ENCODE assay signal across 13 cellular contexts in the genomic region with DNA sequence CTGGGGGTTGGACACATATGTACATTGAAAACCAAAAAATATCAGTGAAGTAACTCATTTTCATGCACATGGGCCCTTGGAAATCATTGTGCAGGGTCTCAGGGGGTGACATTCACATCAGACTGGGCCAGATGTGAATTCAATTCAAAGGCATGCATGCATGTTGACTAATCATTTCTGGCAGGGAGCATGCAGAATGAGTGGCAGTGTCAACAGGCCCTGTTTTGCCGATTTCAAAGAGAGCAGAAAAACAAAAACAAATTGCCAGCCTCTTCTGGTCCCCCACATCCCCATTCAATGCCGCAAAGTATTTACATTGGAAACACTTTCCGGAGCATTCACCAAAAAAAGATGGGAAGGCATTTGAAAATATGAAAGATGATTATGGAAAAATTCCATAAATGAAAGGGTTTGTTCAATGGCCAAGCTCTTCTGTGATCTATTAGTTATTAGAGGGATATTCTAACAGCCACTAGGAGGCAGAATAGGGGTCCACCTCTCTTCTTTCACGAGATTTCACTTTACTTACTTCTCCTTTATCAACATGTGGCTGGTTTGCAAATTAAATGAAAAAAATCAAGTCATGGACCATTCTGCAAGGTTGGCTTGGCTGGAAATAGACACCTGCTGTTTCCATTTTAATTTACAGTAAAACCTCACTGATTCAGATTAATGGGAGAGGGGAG.
DNase-seq lines count a peak whose midpoint lies in the region; TF ChIP-seq lines count a peak whose summit lies in the region.
"Had no signal": no experiment of that assay in that cellular context is flagged by ENCODE, and none has a peak within 500 bp of the region (broad histone marks: within the 10 kb centered on the region; RNA-seq: fewer than 3 reads in every experiment).

No MANE protein-coding gene starts in this region.

- H3K4me3 ChIP-seq in GM12865 (ENCODE audit: low read depth, low read length) (no peak overlapping the region), Karpas-422 (ENCODE audit: low read length) (no peak overlapping the region), neural progenitor cell (no peak overlapping the region), HAP-1 (no peak overlapping the region)
- H3K4me3 ChIP-seq: PC-9, thoracic aorta had no signal

- no peak overlapping the region for H3K27ac Mint-ChIP-seq in chondrocyte (ENCODE audit: unreplicated experiment)
- H3K27ac Mint-ChIP-seq in neural progenitor cell = no peak overlapping the region
- H3K27ac Mint-ChIP-seq: activated CD8-positive, alpha-beta T cell treated with anti-CD3 and anti-CD28 coated beads for 36 hours; naive thymus-derived CD8-positive, alpha-beta T cell had no signal

- H3K27me3 ChIP-seq in Karpas-422 (ENCODE audit: low read length) (no peaks in the 10 kb centered on the region), neural progenitor cell (no peaks in the 10 kb centered on the region), HAP-1 (ENCODE audit: low read depth) (no peaks in the 10 kb centered on the region)

- H3K27me3 Mint-ChIP-seq in chondrocyte (ENCODE audit: low read depth) = peaks cover 7% of the 10 kb centered on the region
- H3K27me3 Mint-ChIP-seq in neural progenitor cell (ENCODE audit: insufficient read depth, low read depth) = peaks cover 4% of the 10 kb centered on the region
- H3K27me3 Mint-ChIP-seq: activated CD8-positive, alpha-beta T cell treated with anti-CD3 and anti-CD28 coated beads for 36 hours; naive thymus-derived CD8-positive, alpha-beta T cell had no signal

- H3K9me3 ChIP-seq in Karpas-422 (ENCODE audit: low read length) = no peaks in the 10 kb centered on the region
- no peaks in the 10 kb centered on the region for H3K9me3 ChIP-seq in neural progenitor cell (ENCODE audit: low read depth)
- no peaks in the 10 kb centered on the region for H3K9me3 ChIP-seq in HAP-1
- H3K9me3 ChIP-seq: thoracic aorta had no signal

- no peaks in the 10 kb centered on the region for H3K9me2 ChIP-seq in Karpas-422 (replicated peaks; ENCODE audit: insufficient read depth, low read length)

- in situ Hi-C loops in HAP-1 (cut with MboI; ENCODE audit: low sequenced_read_pairs) = no loop called here

- H2AFZ ChIP-seq in Karpas-422 (ENCODE audit: low read length) (no peak overlapping the region), neural progenitor cell (replicated peaks) (no peak overlapping the region)
- H2AFZ ChIP-seq: PC-9 had no signal

- TF ChIP-seq CTCF in GM12865 (IDR thresholded peaks at IDR 0.05; ENCODE audit: insufficient read depth, low read depth, low read length, missing control alignments) (peak; percentile 16), chondrocyte (IDR thresholded peaks at IDR 0.05) (peak; percentile 40), neural progenitor cell (IDR thresholded peaks at IDR 0.05) (peak; percentile 66)

- H3F3A ChIP-seq in neural progenitor cell (ENCODE audit: low read depth) = no peaks in the 10 kb centered on the region

- H3K4me3 Mint-ChIP-seq in chondrocyte (ENCODE audit: unreplicated experiment) = no peak overlapping the region
- H3K4me3 Mint-ChIP-seq in neural progenitor cell = no peak overlapping the region
- H3K4me3 Mint-ChIP-seq: activated CD8-positive, alpha-beta T cell treated with anti-CD3 and anti-CD28 coated beads for 36 hours; naive thymus-derived CD8-positive, alpha-beta T cell had no signal

- H3K9me3 Mint-ChIP-seq in chondrocyte (ENCODE audit: low read depth) = no peaks in the 10 kb centered on the region
- no peaks in the 10 kb centered on the region for H3K9me3 Mint-ChIP-seq in neural progenitor cell
- H3K9me3 Mint-ChIP-seq: activated CD8-positive, alpha-beta T cell treated with anti-CD3 and anti-CD28 coated beads for 36 hours; naive thymus-derived CD8-positive, alpha-beta T cell had no signal

- H3K36me3 Mint-ChIP-seq in chondrocyte (ENCODE audit: low read depth) (no peaks in the 10 kb centered on the region), neural progenitor cell (no peaks in the 10 kb centered on the region)
- H3K36me3 Mint-ChIP-seq: naive thymus-derived CD8-positive, alpha-beta T cell had no signal

- H3K79me2 ChIP-seq in Karpas-422 (ENCODE audit: low read length) (no peaks in the 10 kb centered on the region), neural progenitor cell (ENCODE audit: low read depth) (no peaks in the 10 kb centered on the region)

- H3K4me2 ChIP-seq in Karpas-422 (ENCODE audit: low read depth, low read length, poor library complexity, severe bottlenecking) (no peak overlapping the region), neural progenitor cell (no peak overlapping the region)
- H3K4me2 ChIP-seq: PC-9 had no signal

- H4K20me1 ChIP-seq in Karpas-422 (ENCODE audit: insufficient read depth, low read depth, low read length) (no peaks in the 10 kb centered on the region), neural progenitor cell (ENCODE audit: low read depth) (no peaks in the 10 kb centered on the region)

- H3K9ac ChIP-seq in Karpas-422 (ENCODE audit: low read length) (no peak overlapping the region), neural progenitor cell (no peak overlapping the region)

- no peaks in the 10 kb centered on the region for H3K4me1 Mint-ChIP-seq in chondrocyte (ENCODE audit: low read depth)
- peaks cover 3% of the 10 kb centered on the region for H3K4me1 Mint-ChIP-seq in neural progenitor cell
- H3K4me1 Mint-ChIP-seq: naive thymus-derived CD8-positive, alpha-beta T cell had no signal

- H3K27ac ChIP-seq in Karpas-422 (ENCODE audit: low read length) (no peak overlapping the region), neural progenitor cell (no peak overlapping the region)
- H3K27ac ChIP-seq: PC-9, thoracic aorta had no signal

- H3K4me1 ChIP-seq in Karpas-422 (ENCODE audit: low read length) = peaks cover 5% of the 10 kb centered on the region
- no peaks in the 10 kb centered on the region for H3K4me1 ChIP-seq in neural progenitor cell
- no peaks in the 10 kb centered on the region for H3K4me1 ChIP-seq in HAP-1

- DNase-seq in GM12865 (ENCODE audit: low read depth) (no peak), Karpas-422 (peak; percentile 82), chondrocyte (ENCODE audit: low spot score) (no peak), neural progenitor cell (ENCODE audit: low spot score) (peak; percentile 8), erythroblast (lab: John Stamatoyannopoulos, UW) (no peak), DMS114 treated with DMSO at 0.1 percent for 48 hours (lab: John Stamatoyannopoulos, UW; ENCODE audit: unreplicated experiment) (no peak), HAP-1 (ENCODE audit: low spot score in 2 of 2) (no peak)
- DNase-seq: activated CD8-positive, alpha-beta T cell treated with anti-CD3 and anti-CD28 coated beads for 36 hours; activated gamma-delta T cell; naive thymus-derived CD8-positive, alpha-beta T cell; NCI-H2107; PC-9 had no signal

- TF ChIP-seq POLR2A in erythroblast (IDR thresholded peaks at IDR 0.05; ENCODE audit: low read length) = no peak

- H3K36me3 ChIP-seq in Karpas-422 (ENCODE audit: insufficient read depth, low read length) (no peaks in the 10 kb centered on the region), neural progenitor cell (no peaks in the 10 kb centered on the region), HAP-1 (replicated peaks) (no peaks in the 10 kb centered on the region)
- H3K36me3 ChIP-seq: thoracic aorta had no signal

Comparison
In these comparisons a context has a peak if more than half of its experiments do, and no peak if none do; other contexts are left out.
1. DNase-seq: peak in Karpas-422 (single experiment) and neural progenitor cell (single experiment); none in GM12865 (single experiment), chondrocyte (single experiment), erythroblast (0 of 2), DMS114 treated with DMSO at 0.1 percent for 48 hours (single experiment) and HAP-1 (0 of 2).
2. CTCF ChIP-seq: peak in every context shown above with its lines; median percentile 66 in neural progenitor cell; 40 in chondrocyte; 16 in GM12865.